28 cellular contexts compared by ENCODE assay signal in genomic region chr7:129827467-129827990, GRCh38.
DNase-seq lines count a peak whose midpoint lies in the region; ATAC-seq and TF ChIP-seq lines count a peak whose summit lies in the region.
"Had no signal": no experiment of that assay in that cellular context is flagged by ENCODE, and none has a peak within 500 bp of the region (broad histone marks: within the 10 kb centered on the region; RNA-seq: fewer than 3 reads in every experiment).

No MANE protein-coding gene starts in this region.

- H3K27me3 ChIP-seq in gastroesophageal sphincter = no peaks in the 10 kb centered on the region
- H3K27me3 ChIP-seq: breast epithelium, heart left ventricle, right lobe of liver had no signal

- no peak for TF ChIP-seq CTCF in glutamatergic neuron (IDR thresholded peaks at IDR 0.05; ENCODE audit: partially characterized antibody, unreplicated experiment)
- no peak for TF ChIP-seq CTCF in type B pancreatic cell (conservative IDR thresholded peaks at IDR 0.05)
- TF ChIP-seq CTCF in gastroesophageal sphincter (IDR thresholded peaks at IDR 0.05) = no peak

- no peak for DNase-seq in activated naive CD8-positive, alpha-beta T cell treated with anti-CD3 and anti-CD28 coated beads, Interleukin-2, amount 50 U/mL, for 24 hours
- DNase-seq in T-cell (no peak), glutamatergic neuron (no peak), type B pancreatic cell (ENCODE audit: extremely low spot score, unreplicated experiment) (no peak)
- DNase-seq in stimulated activated CD4-positive, alpha-beta T cell treated with anti-CD3 and anti-CD28 coated beads, Interleukin-12 subunit alpha, Interleukin-12 subunit beta, amount 100 ng/mL, for 4 hours = no peak
- no peak for DNase-seq in stimulated activated naive CD8-positive, alpha-beta T cell treated with anti-CD3 and anti-CD28 coated beads, Interleukin-15, Interleukin-2, amounts not matched to agents 100 U/mL and 50 U/mL, for 24 hours
- DNase-seq: activated CD4-positive, alpha-beta T cell treated with anti-CD3 and anti-CD28 coated beads for 36 hours; activated T-cell treated with anti-CD3 and anti-CD28 coated beads, Interleukin-2, amount 50 U/mL, for 1 hour; amniotic stem cell; Calu3; effector CD4-positive, alpha-beta T cell; heart left ventricle; kidney; mucosa of descending colon; NCI-H1092 treated with DMSO at 0.1 percent for 48 hours; NCI-H187; NCI-H524 treated with DMSO at 0.1 percent for 48 hours; nephron progenitor cell; posterior cingulate gyrus; right lobe of liver; RPMI8226; stimulated activated CD4-positive, alpha-beta T cell treated with anti-CD3 and anti-CD28 coated beads, Interleukin-4, amount 100 ng/mL, for 24 hours had no signal

- H3K4me3 ChIP-seq in gastroesophageal sphincter = no peak overlapping the region
- H3K4me3 ChIP-seq: BLaER1 treated with 17β-estradiol and CSF1 and Interleukin-3, amounts not matched to agents 10 nM and 100 nM; breast epithelium; heart left ventricle; mucosa of descending colon; right lobe of liver had no signal

- peaks cover 0 to 47% (median 28%) of the 10 kb centered on the region in 3 donors for H3K4me1 ChIP-seq in gastroesophageal sphincter

- TF ChIP-seq EP300 in gastroesophageal sphincter (IDR thresholded peaks at IDR 0.05) = no peak

- H3K27me3 Mint-ChIP-seq in activated naive CD8-positive, alpha-beta T cell = no peaks in the 10 kb centered on the region
- H3K27me3 Mint-ChIP-seq in activated naive CD8-positive, alpha-beta T cell treated with anti-CD3 and anti-CD28 coated beads, Interleukin-2, amount 50 U/mL, for 24 hours = no peaks in the 10 kb centered on the region
- H3K27me3 Mint-ChIP-seq in T-cell = no peaks in the 10 kb centered on the region
- H3K27me3 Mint-ChIP-seq in glutamatergic neuron (ENCODE audit: unreplicated experiment) = peaks cover 11% of the 10 kb centered on the region
- H3K27me3 Mint-ChIP-seq in type B pancreatic cell = no peaks in the 10 kb centered on the region
- H3K27me3 Mint-ChIP-seq: activated CD4-positive, alpha-beta T cell treated with anti-CD3 and anti-CD28 coated beads for 36 hours had no signal

- H3K4me1 Mint-ChIP-seq in activated naive CD8-positive, alpha-beta T cell (ENCODE audit: low read depth) = peaks cover 14% of the 10 kb centered on the region
- peaks cover 18% of the 10 kb centered on the region for H3K4me1 Mint-ChIP-seq in activated naive CD8-positive, alpha-beta T cell treated with anti-CD3 and anti-CD28 coated beads, Interleukin-2, amount 50 U/mL, for 24 hours
- H3K4me1 Mint-ChIP-seq in T-cell (peaks cover 20 to 21% (median 21%) of the 10 kb centered on the region in 3 donors), glutamatergic neuron (ENCODE audit: low read depth, unreplicated experiment) (peaks cover 27% of the 10 kb centered on the region), type B pancreatic cell (ENCODE audit: unreplicated experiment) (peaks cover 33% of the 10 kb centered on the region)

- POLR2A ChIA-PET in T-cell (lab: Charles Lee) = no interaction called here

- no peaks in the 10 kb centered on the region for H3K9me3 Mint-ChIP-seq in activated naive CD8-positive, alpha-beta T cell (ENCODE audit: low read depth)
- H3K9me3 Mint-ChIP-seq in activated naive CD8-positive, alpha-beta T cell treated with anti-CD3 and anti-CD28 coated beads, Interleukin-2, amount 50 U/mL, for 24 hours = no peaks in the 10 kb centered on the region
- H3K9me3 Mint-ChIP-seq in T-cell (no peaks in the 10 kb centered on the region), glutamatergic neuron (ENCODE audit: unreplicated experiment) (peaks cover 10% of the 10 kb centered on the region), type B pancreatic cell (no peaks in the 10 kb centered on the region)
- H3K9me3 Mint-ChIP-seq: nephron progenitor cell; stimulated activated effector memory CD8-positive, alpha-beta T cell treated with anti-CD3 and anti-CD28 coated beads, Interleukin-12 subunit alpha, Interleukin-12 subunit beta, amount 100 ng/mL, for 72 hours; T-helper 1 cell treated with Interleukin-12 subunit alpha and Interleukin-12 subunit beta and Interleukin-4 antibody, amounts not matched to agents 30 μg/mL and 1 μg/mL, for 36 hours had no signal

- CTCF ChIA-PET in T-cell (lab: Charles Lee) = no interaction called here

- peak overlapping the region; percentile 23 for H3K4me3 Mint-ChIP-seq in activated naive CD8-positive, alpha-beta T cell
- H3K4me3 Mint-ChIP-seq in activated naive CD8-positive, alpha-beta T cell treated with anti-CD3 and anti-CD28 coated beads, Interleukin-2, amount 50 U/mL, for 24 hours = no peak overlapping the region
- H3K4me3 Mint-ChIP-seq in T-cell (peak overlapping the region in 2 of 3 donors; percentile 31 to 84), glutamatergic neuron (ENCODE audit: unreplicated experiment) (no peak overlapping the region), type B pancreatic cell (peak overlapping the region; percentile 65)
- H3K4me3 Mint-ChIP-seq: activated CD4-positive, alpha-beta T cell treated with anti-CD3 and anti-CD28 coated beads for 36 hours; stimulated activated effector memory CD8-positive, alpha-beta T cell treated with anti-CD3 and anti-CD28 coated beads, Interleukin-12 subunit alpha, Interleukin-12 subunit beta, amount 100 ng/mL, for 72 hours; T-helper 1 cell treated with Interleukin-12 subunit alpha and Interleukin-12 subunit beta and Interleukin-4 antibody, amounts not matched to agents 30 μg/mL and 1 μg/mL, for 36 hours had no signal

- no peak overlapping the region for H3K27ac Mint-ChIP-seq in activated naive CD8-positive, alpha-beta T cell
- no peak overlapping the region for H3K27ac Mint-ChIP-seq in activated naive CD8-positive, alpha-beta T cell treated with anti-CD3 and anti-CD28 coated beads, Interleukin-2, amount 50 U/mL, for 24 hours
- H3K27ac Mint-ChIP-seq in T-cell (no peak overlapping the region), glutamatergic neuron (ENCODE audit: unreplicated experiment) (peak overlapping the region; percentile 38), type B pancreatic cell (peak overlapping the region; percentile 41)
- H3K27ac Mint-ChIP-seq: activated CD4-positive, alpha-beta T cell treated with anti-CD3 and anti-CD28 coated beads for 36 hours; nephron progenitor cell; stimulated activated effector memory CD8-positive, alpha-beta T cell treated with anti-CD3 and anti-CD28 coated beads, Interleukin-12 subunit alpha, Interleukin-12 subunit beta, amount 100 ng/mL, for 72 hours; T-helper 1 cell treated with Interleukin-12 subunit alpha and Interleukin-12 subunit beta and Interleukin-4 antibody, amounts not matched to agents 30 μg/mL and 1 μg/mL, for 36 hours had no signal

- no peak for ATAC-seq in activated naive CD8-positive, alpha-beta T cell treated with anti-CD3 and anti-CD28 coated beads, Interleukin-2, amount 50 U/mL, for 24 hours
- ATAC-seq in T-cell (replicated peaks in 1 of 4) = no peak
- no peak for ATAC-seq in gastroesophageal sphincter
- no peak for ATAC-seq in stimulated activated naive CD8-positive, alpha-beta T cell treated with anti-CD3 and anti-CD28 coated beads, Interleukin-15, Interleukin-2, amounts not matched to agents 100 U/mL and 50 U/mL, for 24 hours
- ATAC-seq: activated CD4-positive, alpha-beta T cell treated with anti-CD3 and anti-CD28 coated beads for 36 hours; heart left ventricle; mucosa of descending colon; right lobe of liver; stimulated activated effector memory CD8-positive, alpha-beta T cell treated with anti-CD3 and anti-CD28 coated beads, Interleukin-12 subunit alpha, Interleukin-12 subunit beta, amount 100 ng/mL, for 72 hours had no signal

- H3K27ac ChIP-seq in gastroesophageal sphincter = no peak overlapping the region
- H3K27ac ChIP-seq: breast epithelium, heart left ventricle, right lobe of liver had no signal

- 81% methylated on average over 3 to 6 of the region's 9 CpGs for WGBS in gastroesophageal sphincter (ENCODE audit: low coverage in 1 of 2), 2 donors

- H3K36me3 Mint-ChIP-seq in activated naive CD8-positive, alpha-beta T cell = no peaks in the 10 kb centered on the region
- H3K36me3 Mint-ChIP-seq in activated naive CD8-positive, alpha-beta T cell treated with anti-CD3 and anti-CD28 coated beads, Interleukin-2, amount 50 U/mL, for 24 hours (ENCODE audit: low read depth) = no peaks in the 10 kb centered on the region
- peaks cover 6% of the 10 kb centered on the region for H3K36me3 Mint-ChIP-seq in T-cell
- no peaks in the 10 kb centered on the region for H3K36me3 Mint-ChIP-seq in glutamatergic neuron (ENCODE audit: unreplicated experiment)
- peaks cover 10% of the 10 kb centered on the region for H3K36me3 Mint-ChIP-seq in type B pancreatic cell

- H3K9me3 ChIP-seq in gastroesophageal sphincter = no peaks in the 10 kb centered on the region
- H3K9me3 ChIP-seq: BLaER1 treated with 17β-estradiol and CSF1 and Interleukin-3, amounts not matched to agents 10 nM and 100 nM; breast epithelium; heart left ventricle; mucosa of descending colon; right lobe of liver had no signal

- H3K36me3 ChIP-seq in gastroesophageal sphincter = peaks cover 0 to 3% of the 10 kb centered on the region in 2 donors
- H3K36me3 ChIP-seq: breast epithelium, right lobe of liver had no signal

- TF ChIP-seq POLR2A in gastroesophageal sphincter (IDR thresholded peaks at IDR 0.05) = no peak

Comparison
In these comparisons a context has a peak if more than half of its experiments do, and no peak if none do; other contexts are left out.
1. H3K4me3 Mint-ChIP-seq: peak in activated naive CD8-positive, alpha-beta T cell (single experiment), T-cell (2 of 3) and type B pancreatic cell (single experiment); none in activated naive CD8-positive, alpha-beta T cell treated with anti-CD3 and anti-CD28 coated beads, Interleukin-2, amount 50 U/mL, for 24 hours (single experiment) and glutamatergic neuron (single experiment).
2. H3K27ac Mint-ChIP-seq: peak in glutamatergic neuron (single experiment) and type B pancreatic cell (single experiment); none in activated naive CD8-positive, alpha-beta T cell (single experiment), activated naive CD8-positive, alpha-beta T cell treated with anti-CD3 and anti-CD28 coated beads, Interleukin-2, amount 50 U/mL, for 24 hours (single experiment) and T-cell (0 of 2).